Comparison of ENCODE assay signal across 21 cellular contexts in the genomic region with DNA sequence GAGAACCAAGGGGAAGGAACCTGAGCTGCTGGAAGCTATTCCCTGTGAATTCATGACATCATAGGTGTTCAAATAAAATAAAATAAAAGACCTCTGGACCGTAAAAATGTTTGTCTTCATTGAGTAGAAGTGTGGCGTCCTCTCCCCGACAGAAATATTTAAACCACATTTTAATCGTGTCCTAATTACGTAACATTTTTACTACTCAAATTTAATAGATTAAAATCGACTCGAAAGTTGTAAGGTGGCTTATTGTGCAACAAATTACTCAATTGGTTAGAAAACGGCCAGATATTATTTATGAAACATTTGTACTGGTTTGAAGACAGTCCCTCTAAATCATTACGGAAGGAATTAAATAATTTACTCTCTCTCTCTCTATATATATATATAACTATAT.
"Had no signal": no experiment of that assay in that cellular context is flagged by ENCODE, and none has a peak within 500 bp of the region (broad histone marks: within the 10 kb centered on the region; RNA-seq: fewer than 3 reads in every experiment).

No MANE protein-coding gene starts in this region.

- H3K36me3 Mint-ChIP-seq: T-cell had no signal

- H2AFZ ChIP-seq: PC-9 had no signal

- H3K4me2 ChIP-seq: PC-9, SK-N-SH had no signal

- H3K36me3 ChIP-seq: MG63 had no signal

- DNase-seq: Karpas-422, KG1, MG63, NCI-H1092 treated with DMSO at 0.1 percent for 48 hours, NCI-H1436 treated with DMSO at 0.1 percent for 48 hours, NCI-H1694, NCI-H187 treated with DMSO at 0.1 percent for 48 hours, NCI-H2029 treated with DMSO at 0.1 percent for 48 hours, NCI-H2171 treated with DMSO at 0.1 percent for 48 hours, NCI-H345, NCI-H446 treated with DMSO at 0.1 percent for 48 hours, NCI-H510A treated with DMSO at 0.1 percent for 48 hours, NCI-H774, OCI-M1, PC-9, SHP77, SK-N-SH, SW 1271, T-cell had no signal

- H3K9me2 ChIP-seq: SK-N-SH had no signal

- H3K27ac Mint-ChIP-seq: T-cell; T-helper 1 cell treated with Interleukin-12 subunit alpha and Interleukin-12 subunit beta and Interleukin-4 antibody, amounts not matched to agents 30 μg/mL and 1 μg/mL, for 36 hours had no signal

- ATAC-seq: T-cell had no signal

- H3K9me3 ChIP-seq: MG63, SK-N-SH had no signal

- H3K27ac ChIP-seq: PC-9, RWPE1 had no signal

- H3K27me3 ChIP-seq: MG63 had no signal

- H3K4me3 Mint-ChIP-seq: T-cell; T-helper 1 cell treated with Interleukin-12 subunit alpha and Interleukin-12 subunit beta and Interleukin-4 antibody, amounts not matched to agents 30 μg/mL and 1 μg/mL, for 36 hours had no signal

- H3K4me3 ChIP-seq: MG63, PC-9 had no signal

- H3K4me1 Mint-ChIP-seq: T-cell had no signal

- H3K9me3 Mint-ChIP-seq: T-cell; T-helper 1 cell treated with Interleukin-12 subunit alpha and Interleukin-12 subunit beta and Interleukin-4 antibody, amounts not matched to agents 30 μg/mL and 1 μg/mL, for 36 hours had no signal
